Comparison of ENCODE assay signal across 8 cellular contexts in the genomic region with DNA sequence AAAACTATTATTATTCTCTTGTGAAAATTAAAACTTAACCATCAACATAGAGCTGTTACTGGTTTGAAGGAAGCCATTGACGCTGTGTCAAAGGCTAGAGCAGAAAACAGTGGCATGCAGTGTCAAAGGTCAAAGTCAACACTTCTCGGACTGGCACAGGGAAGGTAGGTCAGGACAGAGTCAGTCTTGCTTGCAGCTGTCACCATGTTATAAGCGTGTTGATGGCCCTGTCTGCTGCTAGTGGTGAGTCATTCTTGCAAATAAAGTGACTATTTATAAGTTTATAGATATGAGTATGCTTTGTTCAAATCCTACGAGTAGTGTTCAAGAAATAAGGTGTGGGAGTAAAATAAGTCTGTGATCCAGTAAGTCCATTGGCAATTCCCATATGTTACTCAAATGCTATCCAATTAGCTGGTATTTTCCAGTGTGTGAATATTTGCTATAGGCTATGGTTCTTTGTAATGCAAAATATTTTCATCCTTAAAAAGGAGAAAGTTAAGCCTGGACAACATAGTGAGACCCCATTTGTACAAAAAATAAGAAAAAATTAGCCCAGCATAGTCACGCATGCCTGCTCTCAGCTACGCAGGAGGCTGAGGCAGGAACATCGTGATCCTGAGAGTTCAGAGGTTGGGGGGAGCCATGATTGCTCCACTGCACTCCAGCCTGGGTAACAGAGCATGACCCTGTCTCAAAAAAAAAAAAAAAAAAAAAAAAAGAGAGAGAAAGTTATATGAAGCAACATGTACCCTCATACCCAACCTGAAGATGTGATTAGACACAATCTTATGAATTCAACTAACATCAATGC. TPM values are rescaled to one million over a fixed set of nuclear protein-coding genes. Genes with fewer than 3 reads are reported as not detected.
A peak's percentile ranks its signal among the peaks of the same experiment; 100 is the strongest.
DNase-seq lines count a peak whose midpoint lies in the region; ATAC-seq and TF ChIP-seq lines count a peak whose summit lies in the region.

No MANE protein-coding gene starts in this region.

- no peak overlapping the region for H3K4me3 Mint-ChIP-seq in activated CD8-positive, alpha-beta T cell treated with anti-CD3 and anti-CD28 coated beads for 36 hours

- TF ChIP-seq POLR2A in upper lobe of left lung (IDR thresholded peaks at IDR 0.05) = no peak

- peaks cover 10% of the 10 kb centered on the region for H3K27me3 Mint-ChIP-seq in activated CD8-positive, alpha-beta T cell treated with anti-CD3 and anti-CD28 coated beads for 36 hours

- TF ChIP-seq EP300 in upper lobe of left lung (IDR thresholded peaks at IDR 0.05) = no peak

- TF ChIP-seq CTCF in right atrium auricular region (IDR thresholded peaks at IDR 0.05) = no peak
- no peak for TF ChIP-seq CTCF in fibroblast of mammary gland (conservative IDR thresholded peaks at IDR 0.05; ENCODE audit: control insufficient read depth, insufficient read depth, low read depth, low read length)
- TF ChIP-seq CTCF in upper lobe of left lung (IDR thresholded peaks at IDR 0.05) = no peak
- TF ChIP-seq CTCF in activated CD8-positive, alpha-beta T cell treated with anti-CD3 and anti-CD28 coated beads for 36 hours (IDR thresholded peaks at IDR 0.05) = no peak

- CTCF ChIA-PET in activated CD8-positive, alpha-beta T cell treated with anti-CD3 and anti-CD28 coated beads for 36 hours (lab: Charles Lee) = interaction anchor here (0.6 to 3.4 kb wide), 22 partner anchors 12 to 416 kb away, joined by 3 to 25 read pairs (median 5); partner anchors contain the start of genes FABP3, SNRNP40 and ZCCHC17

- POLR2A ChIA-PET in activated CD8-positive, alpha-beta T cell treated with anti-CD3 and anti-CD28 coated beads for 36 hours (lab: Charles Lee) = interaction anchor here (1.0 kb wide), 1 partner anchor 161 kb away, joined by 3 read pairs; no protein-coding TSS in a partner anchor

- intact Hi-C loops in Right ventricle myocardium superior (cut with DNase I) = loop anchor here (5.0 to 10.0 kb wide), 2 partner anchors 155 to 368 kb away; no protein-coding TSS in a partner anchor
- intact Hi-C loops in activated CD8-positive, alpha-beta T cell treated with anti-CD3 and anti-CD28 coated beads for 36 hours (cut with micrococcal nuclease) = loop anchor here (5.0 to 10.0 kb wide), 2 partner anchors 155 to 368 kb away; no protein-coding TSS in a partner anchor

- DNase-seq in Right ventricle myocardium superior (no peak), right atrium auricular region (ENCODE audit: low spot score) (no peak), NCI-H69 (lab: John Stamatoyannopoulos, UW) (peak; percentile 37), fibroblast of mammary gland (ENCODE audit: low read depth) (peak; percentile 17), upper lobe of left lung (no peak), epidermal melanocyte (ENCODE audit: insufficient read length, low spot score) (no peak), DMS153 treated with DMSO at 0.1 percent for 48 hours (lab: John Stamatoyannopoulos, UW; ENCODE audit: unreplicated experiment) (no peak)
- no peak for DNase-seq in activated CD8-positive, alpha-beta T cell treated with anti-CD3 and anti-CD28 coated beads for 36 hours

- H3K9me3 ChIP-seq in right atrium auricular region (no peaks in the 10 kb centered on the region), upper lobe of left lung (no peaks in the 10 kb centered on the region)

- H3K27me3 ChIP-seq in right atrium auricular region (no peaks in the 10 kb centered on the region), upper lobe of left lung (no peaks in the 10 kb centered on the region)

- H3K27ac Mint-ChIP-seq in activated CD8-positive, alpha-beta T cell treated with anti-CD3 and anti-CD28 coated beads for 36 hours = no peak overlapping the region

- 52 to 54% methylated on average over 7 of the region's 7 CpGs for WGBS in upper lobe of left lung, 2 donors

- H3K27ac ChIP-seq in right atrium auricular region (peak overlapping the region in 1 of 2 donors; percentile 56), upper lobe of left lung (peak overlapping the region in 2 of 4 donors; percentile 4 to 31)

- H3K36me3 Mint-ChIP-seq in activated CD8-positive, alpha-beta T cell treated with anti-CD3 and anti-CD28 coated beads for 36 hours (ENCODE audit: low read depth) = no peaks in the 10 kb centered on the region

- H3K4me3 ChIP-seq in right atrium auricular region (no peak overlapping the region), fibroblast of mammary gland (ENCODE audit: control insufficient read depth, low read depth, low read length) (no peak overlapping the region), upper lobe of left lung (peak overlapping the region in 1 of 4 donors; percentile 26)

- H3K4me1 Mint-ChIP-seq in activated CD8-positive, alpha-beta T cell treated with anti-CD3 and anti-CD28 coated beads for 36 hours (ENCODE audit: low read depth) = peaks cover 10% of the 10 kb centered on the region

- ATAC-seq in Right ventricle myocardium superior (ENCODE audit: poor library complexity) (peak; percentile 72), upper lobe of left lung (ENCODE audit: low FRiP score in 2 of 2) (peak; percentile 25 to 40)
- ATAC-seq in activated CD8-positive, alpha-beta T cell treated with anti-CD3 and anti-CD28 coated beads for 36 hours = no peak

- H3K36me3 ChIP-seq in right atrium auricular region (no peaks in the 10 kb centered on the region), upper lobe of left lung (no peaks in the 10 kb centered on the region)

- peaks cover 0 to 15% of the 10 kb centered on the region in 2 donors for H3K4me1 ChIP-seq in right atrium auricular region
- H3K4me1 ChIP-seq in upper lobe of left lung = peaks cover 0 to 17% (median 13%) of the 10 kb centered on the region in 4 donors

- no peaks in the 10 kb centered on the region for H3K9me3 Mint-ChIP-seq in activated CD8-positive, alpha-beta T cell treated with anti-CD3 and anti-CD28 coated beads for 36 hours

RNA-seq across cellular contexts. Expression of gene TINAGL1, which starts 26.3 kb away (rescaled TPM):
- 268 TPM for total RNA-seq in Right ventricle myocardium superior
- total RNA-seq in right atrium auricular region = 100 to 1,000 TPM; 211 to 264 TPM
- 100 to 1,000 TPM in 3 of 6 donors, 10 to 100 TPM in 3; 71.3 to 191 (median 120) TPM for total RNA-seq in upper lobe of left lung
- total RNA-seq in activated CD8-positive, alpha-beta T cell treated with anti-CD3 and anti-CD28 coated beads for 36 hours = not detected

Comparison
In these comparisons a context has a peak if more than half of its experiments do, and no peak if none do; other contexts are left out.
1. DNase-seq: peak in NCI-H69 (single experiment) and fibroblast of mammary gland (single experiment); none in Right ventricle myocardium superior (single experiment), right atrium auricular region (single experiment), upper lobe of left lung (0 of 2), epidermal melanocyte (single experiment), DMS153 treated with DMSO at 0.1 percent for 48 hours (single experiment) and activated CD8-positive, alpha-beta T cell treated with anti-CD3 and anti-CD28 coated beads for 36 hours (single experiment).
2. RNA of gene TINAGL1, which starts 26.3 kb away (total RNA-seq): 268 TPM in Right ventricle myocardium superior (single experiment), 211 to 264 TPM in right atrium auricular region and 71.3 to 191 TPM in upper lobe of left lung; not detected in activated CD8-positive, alpha-beta T cell treated with anti-CD3 and anti-CD28 coated beads for 36 hours; every median in the first group is over 10 times any median in the second.